ENCODE assay signal across 1 cellular context in genomic region chr5:171893290-171893890, GRCh38.
TF ChIP-seq lines count a peak whose summit lies in the region.

No MANE protein-coding gene starts in this region.

TF ChIP-seq in HEK293, 187 proteins besides CTCF, POLR2A, EP300 and RAD21 (continued from another document):
- TF ChIP-seq ZNF692 (tag by site-specific recombination; IDR thresholded peaks at IDR 0.05), result peak; percentile 93
